Comparison of ENCODE assay signal across 8 cellular contexts in genomic region chr10:21158301-21158700, GRCh38.
"Had no signal": no experiment of that assay in that cellular context is flagged by ENCODE, and none has a peak within 500 bp of the region (broad histone marks: within the 10 kb centered on the region; RNA-seq: fewer than 3 reads in every experiment).

No MANE protein-coding gene starts in this region.

- FAIRE-seq: G401.6, GM12878, GM12891, GM12892, GM18507, GM19239 had no signal

- DNase-seq: GDM1, GF-D8 had no signal

- H3K4me3 ChIP-seq: GM12878 had no signal

- ATAC-seq: GM12878 had no signal
